8 cellular contexts compared by ENCODE assay signal in the genomic region with DNA sequence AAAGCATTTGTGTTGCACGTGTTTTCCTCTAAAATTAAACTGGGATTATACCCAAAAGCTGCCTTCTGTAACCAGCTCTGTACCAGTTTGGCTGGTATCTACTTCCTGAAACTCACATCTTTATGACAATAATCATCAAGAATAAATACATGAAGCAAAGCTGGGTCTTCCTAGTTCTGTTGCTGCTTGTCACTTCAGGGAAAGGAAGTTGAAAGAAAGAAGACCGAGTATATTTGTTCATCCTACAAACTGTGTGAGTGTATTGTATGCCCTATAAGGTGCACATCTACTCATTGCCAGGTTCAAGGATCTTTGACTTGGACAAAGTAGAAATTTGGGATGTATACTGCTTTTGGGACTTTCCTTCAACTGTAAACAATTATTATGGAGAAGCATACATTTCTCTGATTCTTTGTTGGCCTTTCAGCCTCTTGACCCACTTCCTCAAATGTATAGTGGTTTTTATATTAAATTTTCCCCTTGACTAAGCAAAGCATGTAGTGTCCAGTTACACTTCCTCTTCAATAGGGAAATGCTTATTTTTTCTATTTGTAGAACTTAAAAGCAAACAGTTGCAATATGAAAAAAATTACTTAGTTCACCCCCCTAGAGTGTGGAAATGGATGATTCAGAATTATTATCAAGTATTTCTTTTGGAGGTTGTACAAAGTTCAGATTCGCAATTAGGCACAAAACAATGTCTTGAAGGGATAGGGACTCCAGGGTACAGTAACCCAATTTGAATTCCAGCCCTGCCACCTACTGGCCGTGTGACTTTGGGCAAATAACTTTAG.
DNase-seq lines count a peak whose midpoint lies in the region; ATAC-seq and TF ChIP-seq lines count a peak whose summit lies in the region.

No MANE protein-coding gene starts in this region.

- H3K4me1 ChIP-seq in muscle layer of duodenum (ENCODE audit: control insufficient read depth in 1 of 2, insufficient read depth in 2 of 2, low read length in 2 of 2): peaks cover 0 to 9% of the 10 kb centered on the region in 2 donors

- TF ChIP-seq CTCF in WI38 (IDR thresholded peaks at IDR 0.05; ENCODE audit: low read depth, low read length): peak; percentile 63

- ATAC-seq in GM18502 (IDR thresholded peaks at IDR 0.05; ENCODE audit: poor library complexity, unreplicated experiment): peak; percentile 53

- no peaks in the 10 kb centered on the region for H3K36me3 ChIP-seq in muscle layer of duodenum (ENCODE audit: control insufficient read depth in 1 of 2, insufficient read depth in 2 of 2, low read length in 2 of 2)

- no peaks in the 10 kb centered on the region for H3K9me3 ChIP-seq in muscle layer of duodenum (ENCODE audit: control insufficient read depth in 1 of 2, low read length in 2 of 2)

- H3K4me3 ChIP-seq in WI38 (ENCODE audit: low read depth, low read length) (no peak overlapping the region), muscle layer of duodenum (ENCODE audit: low read depth in 1 of 2, low read length in 2 of 2) (no peak overlapping the region)

- H3K27ac ChIP-seq in muscle layer of duodenum (ENCODE audit: low read length): peak overlapping the region; percentile 73

- peak; percentile 27 for DNase-seq in AG08395 (ENCODE audit: low spot score)
- DNase-seq in NCI-H1105 (lab: John Stamatoyannopoulos, UW): peak; percentile 31
- peak; percentile 17 for DNase-seq in effector CD8-positive, alpha-beta T cell (lab: John Stamatoyannopoulos, UW)
- no peak for DNase-seq in DMS153 (lab: John Stamatoyannopoulos, UW)
- no peak for DNase-seq in AG08396 (ENCODE audit: low spot score)

- H3K27me3 ChIP-seq in muscle layer of duodenum (ENCODE audit: low read depth, low read length): no peaks in the 10 kb centered on the region

Comparison
In these comparisons a context has a peak if more than half of its experiments do, and no peak if none do; other contexts are left out.
1. DNase-seq: peak in AG08395 (single experiment), NCI-H1105 (single experiment) and effector CD8-positive, alpha-beta T cell (single experiment); none in DMS153 (single experiment) and AG08396 (single experiment).